18 cellular contexts compared by ENCODE assay signal in the genomic region with DNA sequence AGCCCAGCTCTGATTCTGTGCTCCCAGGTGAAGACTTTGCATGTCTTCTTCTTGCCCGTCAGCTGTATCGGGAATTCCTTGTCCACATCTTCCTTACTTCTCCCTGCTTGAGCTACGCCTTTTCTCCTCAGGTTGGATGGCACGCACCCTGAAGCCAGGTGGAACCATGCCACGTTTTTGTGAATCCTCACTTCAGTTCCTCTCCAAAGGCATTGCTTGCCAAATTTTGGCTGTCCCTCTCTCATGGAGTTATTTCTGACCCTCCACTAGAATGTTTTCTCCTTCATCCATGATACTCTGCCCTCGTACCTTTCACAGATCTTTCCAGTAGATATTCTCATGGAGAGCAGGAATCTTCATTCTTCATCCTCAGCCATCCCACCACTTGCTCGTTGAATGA. TPM values are rescaled to one million over a fixed set of nuclear protein-coding genes. Genes with fewer than 3 reads are reported as not detected.
A peak's percentile ranks its signal among the peaks of the same experiment; 100 is the strongest.
DNase-seq lines count a peak whose midpoint lies in the region; ATAC-seq, FAIRE-seq and TF ChIP-seq lines count a peak whose summit lies in the region.
"Had no signal": no experiment of that assay in that cellular context is flagged by ENCODE, and none has a peak within 500 bp of the region (broad histone marks: within the 10 kb centered on the region; RNA-seq: fewer than 3 reads in every experiment).

No MANE protein-coding gene starts in this region.

- no peak overlapping the region for H3K4ac ChIP-seq in H9 (ENCODE audit: low read depth, low read length)
- H3K4ac ChIP-seq in mesenchymal stem cell (ENCODE audit: low read depth in 1 of 2, low read length in 2 of 2) = no peak overlapping the region

- no peak overlapping the region for H3K9ac ChIP-seq in H9 (ENCODE audit: extremely low read depth, insufficient read length, low read length)
- H3K9ac ChIP-seq in keratinocyte (ENCODE audit: control insufficient read depth, extremely low read depth, insufficient read depth, low read length) = no peak overlapping the region
- no peak overlapping the region for H3K9ac ChIP-seq in mesenchymal stem cell (ENCODE audit: low read length)

- peak overlapping the region; percentile 57 for H3K27ac Mint-ChIP-seq in MCF 10A (ENCODE audit: low read depth, unreplicated experiment)
- peak overlapping the region in 1 of 3 experiments; percentile 10; a peak in 1 of 7 replicates for H3K27ac Mint-ChIP-seq in H9
- H3K27ac Mint-ChIP-seq: B cell; CD4-positive, alpha-beta T cell had no signal

- no peak overlapping the region for H3K4me3 ChIP-seq in breast epithelium
- H3K4me3 ChIP-seq in keratinocyte (ENCODE audit: control insufficient read depth in 2 of 3, extremely low read depth in 1 of 3, insufficient read depth in 2 of 3, low read depth in 1 of 3, low read length in 3 of 3) = no peak overlapping the region
- H3K4me3 ChIP-seq in mesenchymal stem cell (ENCODE audit: insufficient read depth in 1 of 2, low read depth in 1 of 2, low read length in 2 of 2) = no peak overlapping the region
- H3K4me3 ChIP-seq: HAP-1 had no signal

- H4K5ac ChIP-seq in H9 (ENCODE audit: insufficient read length, low read depth, low read length) = no peak overlapping the region

- H4K8ac ChIP-seq in H9 (replicated peaks; ENCODE audit: insufficient read length, low read depth, low read length) = no peak overlapping the region
- H4K8ac ChIP-seq in mesenchymal stem cell (ENCODE audit: low read length) = no peak overlapping the region

- no peak overlapping the region for H3K56ac ChIP-seq in H9 (ENCODE audit: insufficient read length, low read depth, low read length)

- H3K79me2 ChIP-seq in H9 (ENCODE audit: insufficient read depth, low read length) (no peaks in the 10 kb centered on the region), keratinocyte (ENCODE audit: control insufficient read depth, insufficient read depth, low read length) (peaks cover 11% of the 10 kb centered on the region)

- no peak for ATAC-seq in HG03378 (IDR thresholded peaks at IDR 0.05; ENCODE audit: unreplicated experiment)

- no peak for TF ChIP-seq CTCF in MCF 10A (IDR thresholded peaks at IDR 0.05; ENCODE audit: unreplicated experiment)
- TF ChIP-seq CTCF in breast epithelium (IDR thresholded peaks at IDR 0.05) = no peak
- no peak for TF ChIP-seq CTCF in D721Med (IDR thresholded peaks at IDR 0.05; ENCODE audit: insufficient read depth, missing control alignments)
- no peak for TF ChIP-seq CTCF in H9 (conservative IDR thresholded peaks at IDR 0.05)
- TF ChIP-seq CTCF in keratinocyte (optimal IDR thresholded peaks at IDR 0.05 in 1 of 3, IDR thresholded peaks at IDR 0.05 in 1 of 3, conservative IDR thresholded peaks at IDR 0.05 in 1 of 3; ENCODE audit: extremely low read depth in 1 of 3, insufficient read depth in 2 of 3, low read length in 3 of 3) = no peak

- no peak overlapping the region for H2BK120ac ChIP-seq in H9 (ENCODE audit: low read depth, low read length, poor library complexity, severe bottlenecking)
- no peak overlapping the region for H2BK120ac ChIP-seq in mesenchymal stem cell (ENCODE audit: low read depth, low read length)

- H3K27me3 ChIP-seq in breast epithelium (no peaks in the 10 kb centered on the region), H9 (ENCODE audit: insufficient read depth, low read length) (no peaks in the 10 kb centered on the region), keratinocyte (ENCODE audit: control insufficient read depth, extremely low read depth, insufficient read depth, low read length) (no peaks in the 10 kb centered on the region), mesenchymal stem cell (ENCODE audit: control insufficient read depth in 1 of 2, insufficient read depth in 1 of 2, low read length in 2 of 2) (no peaks in the 10 kb centered on the region)

- H3K18ac ChIP-seq in H9 (ENCODE audit: insufficient read length, low read depth, low read length) = peak overlapping the region; percentile 5
- H3K18ac ChIP-seq in mesenchymal stem cell (ENCODE audit: low read depth in 1 of 2, low read length in 2 of 2) = no peak overlapping the region

- CTCF ChIA-PET in MCF 10A (lab: Yijun Ruan, JAX) = interaction anchor here (0.9 to 1.7 kb wide), 3 partner anchors 16 to 412 kb away, joined by 3 to 5 read pairs (median 4); no protein-coding TSS in a partner anchor

- H3T11ph ChIP-seq in H9 (ENCODE audit: low read length) = no peak overlapping the region

- intact Hi-C loops in MCF 10A (cut with micrococcal nuclease) (no loop called here), breast epithelium (cut with DNase I; ENCODE audit: low total_unique reads) (no loop called here)

- dilution Hi-C loops in keratinocyte (cut with MboI; ENCODE audit: extremely low pct_ligation_motif_present, low sequenced_read_pairs) = no loop called here

- H3K4me2 ChIP-seq in H9 (ENCODE audit: insufficient read depth, insufficient read length, low read length) (no peak overlapping the region), keratinocyte (ENCODE audit: control insufficient read depth, extremely low read depth, insufficient read depth, low read depth, low read length) (no peak overlapping the region), mesenchymal stem cell (ENCODE audit: low read length, poor library complexity, severe bottlenecking) (no peak overlapping the region)

- H3K36me3 Mint-ChIP-seq in MCF 10A (ENCODE audit: insufficient read depth, unreplicated experiment) (peaks cover 47% of the 10 kb centered on the region), H9 (ENCODE audit: insufficient read depth in 1 of 3, low read depth in 3 of 3) (peaks cover 4 to 30% (median 11%) of the 10 kb centered on the region in 3 experiments; a peak in 5 of 7 replicates)

- H3K9me3 ChIP-seq in breast epithelium (no peaks in the 10 kb centered on the region), H9 (ENCODE audit: control insufficient read depth, low read depth, low read length) (no peaks in the 10 kb centered on the region), keratinocyte (ENCODE audit: control insufficient read depth, low read depth, low read length) (no peaks in the 10 kb centered on the region), mesenchymal stem cell (ENCODE audit: control insufficient read depth, low read length) (no peaks in the 10 kb centered on the region)
- H3K9me3 ChIP-seq: HAP-1 had no signal

- DNase-seq in MCF 10A (ENCODE audit: unreplicated experiment) (no peak), breast epithelium (ENCODE audit: low spot score in 2 of 2) (no peak), D721Med (ENCODE audit: insufficient read length, low spot score) (no peak), H9 (no peak), keratinocyte (ENCODE audit: low read depth, low spot score) (no peak), mesenchymal stem cell (no peak)
- DNase-seq: C1 segment of cervical spinal cord; Calu3; CD4-positive, alpha-beta T cell; DMS79; GOT3 had no signal

- H2AK5ac ChIP-seq in H9 (ENCODE audit: insufficient read length, low read length) (no peak overlapping the region), mesenchymal stem cell (ENCODE audit: low read length, severe bottlenecking) (no peak overlapping the region)

- no TSS peak for BruUV-seq in MCF 10A (replicated peaks; lab: Mats Ljungman, UMichigan)

- peaks cover 6% of the 10 kb centered on the region for H3K36me3 ChIP-seq in breast epithelium
- peaks cover 0 to 16% of the 10 kb centered on the region in 2 experiments for H3K36me3 ChIP-seq in keratinocyte (ENCODE audit: control insufficient read depth in 2 of 2, extremely low read depth in 1 of 2, insufficient read depth in 2 of 2, low read length in 2 of 2)
- peaks cover 11 to 74% of the 10 kb centered on the region in 2 experiments for H3K36me3 ChIP-seq in mesenchymal stem cell (ENCODE audit: control insufficient read depth in 1 of 2, insufficient read depth in 2 of 2, low read depth in 1 of 2, low read length in 2 of 2)

- no peak overlapping the region for H2BK20ac ChIP-seq in H9 (ENCODE audit: low read depth, low read length, poor library complexity, severe bottlenecking)

- no peak overlapping the region for H3K14ac ChIP-seq in H9 (ENCODE audit: insufficient read depth, low read length)
- no peak overlapping the region for H3K14ac ChIP-seq in mesenchymal stem cell (ENCODE audit: low read length in 2 of 2)

- FAIRE-seq in D721Med (lab: Jason Lieb, UNC) = peak; percentile 71
- peak; percentile 9 for FAIRE-seq in keratinocyte (lab: Jason Lieb, UNC)
- FAIRE-seq: A204.1, G401.6, GM12891 had no signal

- H3K4me1 Mint-ChIP-seq in MCF 10A (ENCODE audit: insufficient read depth, unreplicated experiment) = no peaks in the 10 kb centered on the region
- H3K4me1 Mint-ChIP-seq in H9 = peaks cover 0 to 2% of the 10 kb centered on the region in 2 experiments; a peak in 1 of 4 replicates
- H3K4me1 Mint-ChIP-seq: B cell had no signal

- H3K79me1 ChIP-seq in H9 (ENCODE audit: insufficient read depth, low read depth, low read length, poor library complexity, severe bottlenecking) (no peaks in the 10 kb centered on the region), mesenchymal stem cell (replicated peaks; ENCODE audit: low read length, poor library complexity, severe bottlenecking) (peaks cover 11% of the 10 kb centered on the region)

- no peak overlapping the region for H4K91ac ChIP-seq in H9 (ENCODE audit: insufficient read length, low read depth, low read length)
- no peak overlapping the region for H4K91ac ChIP-seq in mesenchymal stem cell (ENCODE audit: low read length)

- no peaks in the 10 kb centered on the region for H4K20me1 ChIP-seq in H9 (ENCODE audit: control insufficient read depth, insufficient read depth, insufficient read length)
- no peaks in the 10 kb centered on the region for H4K20me1 ChIP-seq in keratinocyte (ENCODE audit: control insufficient read depth, extremely low read depth, insufficient read depth, low read length)

- H2AFZ ChIP-seq in H9 (ENCODE audit: low read length) (no peak overlapping the region), keratinocyte (ENCODE audit: control insufficient read depth, low read length) (no peak overlapping the region), mesenchymal stem cell (ENCODE audit: low read depth, low read length) (no peak overlapping the region)

- no peaks in the 10 kb centered on the region for H3K27me3 Mint-ChIP-seq in MCF 10A (ENCODE audit: insufficient read depth, unreplicated experiment)
- no peaks in the 10 kb centered on the region for H3K27me3 Mint-ChIP-seq in H9 (ENCODE audit: low read depth)
- H3K27me3 Mint-ChIP-seq: B cell; CD4-positive, alpha-beta T cell had no signal

- H3K9me3 Mint-ChIP-seq in MCF 10A (ENCODE audit: unreplicated experiment) (no peaks in the 10 kb centered on the region), H9 (no peaks in the 10 kb centered on the region)
- H3K9me3 Mint-ChIP-seq: CD4-positive, alpha-beta T cell had no signal

- H3K4me3 Mint-ChIP-seq in MCF 10A (ENCODE audit: unreplicated experiment) (no peak overlapping the region), H9 (no peak overlapping the region)
- H3K4me3 Mint-ChIP-seq: B cell; CD4-positive, alpha-beta T cell had no signal

- WGBS in H9 (ENCODE audit: extremely low coverage, insufficient read length, low lambda C conversion rate) = no CpG with 5 or more reads among the region's 7 CpGs
- WGBS in mesenchymal stem cell = 96% methylated on average over 7 of the region's 7 CpGs

- H2BK12ac ChIP-seq in H9 (ENCODE audit: insufficient read length, low read depth, low read length) = no peak overlapping the region
- H2BK12ac ChIP-seq in mesenchymal stem cell (ENCODE audit: low read length in 2 of 2) = no peak overlapping the region

- TF ChIP-seq POLR2A in breast epithelium (IDR thresholded peaks at IDR 0.05) = no peak

- H2BK15ac ChIP-seq in H9 (ENCODE audit: low read depth, low read length) (no peak overlapping the region), mesenchymal stem cell (ENCODE audit: low read depth, poor library complexity, severe bottlenecking) (no peak overlapping the region)

- no peak overlapping the region for H2BK5ac ChIP-seq in H9 (ENCODE audit: insufficient read length, low read length)
- H2BK5ac ChIP-seq in mesenchymal stem cell (ENCODE audit: low read depth, low read length, poor library complexity, severe bottlenecking) = no peak overlapping the region

- no peaks in the 10 kb centered on the region for H3K9me1 ChIP-seq in keratinocyte (ENCODE audit: control insufficient read depth, extremely low read depth, insufficient read depth, low read length)

- no peaks in the 10 kb centered on the region for H3K23me2 ChIP-seq in H9 (ENCODE audit: insufficient read length, low read depth, low read length, poor library complexity, severe bottlenecking)

- no peaks in the 10 kb centered on the region for H3K4me1 ChIP-seq in breast epithelium
- no peaks in the 10 kb centered on the region for H3K4me1 ChIP-seq in H9 (ENCODE audit: insufficient read depth, low read length)
- H3K4me1 ChIP-seq in keratinocyte (ENCODE audit: control insufficient read depth, extremely low read depth, insufficient read depth, low read length) = peaks cover 13% of the 10 kb centered on the region
- H3K4me1 ChIP-seq in mesenchymal stem cell (ENCODE audit: control insufficient read depth, insufficient read depth, low read depth, low read length) = peaks cover 3% of the 10 kb centered on the region
- H3K4me1 ChIP-seq: HAP-1 had no signal

- H3K27ac ChIP-seq in breast epithelium (no peak overlapping the region), H9 (ENCODE audit: insufficient read length, low read depth, low read length) (no peak overlapping the region), keratinocyte (ENCODE audit: control insufficient read depth, insufficient read depth, low read length) (no peak overlapping the region), mesenchymal stem cell (ENCODE audit: low read length, poor library complexity, severe bottlenecking) (no peak overlapping the region)
- H3K27ac ChIP-seq: HL-60 had no signal

- H3K23ac ChIP-seq in H9 (ENCODE audit: insufficient read length, low read depth, low read length) (no peak overlapping the region), mesenchymal stem cell (ENCODE audit: low read length in 2 of 2) (no peak overlapping the region)

- POLR2A ChIA-PET in MCF 10A (lab: Yijun Ruan, JAX) = interaction anchor here (0.7 to 1.2 kb wide), 3 partner anchors 13 to 250 kb away, joined by 3 read pairs; no protein-coding TSS in a partner anchor

RNA-seq across cellular contexts. Expression of a gene that starts 20.2 kb away (rescaled TPM):
- total RNA-seq in MCF 10A (2022) (14.6 and 15.0 TPM in 2 replicates), breast epithelium (10 to 100 TPM; 24.3 to 36.3 (median 26.2) TPM), H9 (2021) (12.1 and 12.4 TPM in 2 replicates)
- polyA plus RNA-seq in keratinocyte = 12.9 to 15.3 TPM (median 14.1 TPM) in 3 replicates
- 21.1 TPM for polyA plus RNA-seq in keratinocyte (2011; ENCODE audit: low read depth)
- polyA plus RNA-seq in keratinocyte (2011; cell fraction: cytosol; rRNA removed) = 7.0 and 11.5 TPM in 2 replicates
- 23.1 and 23.7 TPM in 2 replicates for polyA plus RNA-seq in keratinocyte (2011; cell fraction: nucleus; rRNA removed)
- polyA plus RNA-seq in keratinocyte (2012; ENCODE audit: low replicate concordance) = 9.5 and 9.9 TPM in 2 replicates
- polyA minus RNA-seq in keratinocyte = 32.2 to 38.2 TPM (median 32.3 TPM) in 3 replicates
- 12.7 TPM for polyA minus RNA-seq in keratinocyte (2011; cell fraction: cytosol; rRNA and poly(A)+ RNA removed)
- 19.5 and 36.0 TPM in 2 replicates for polyA minus RNA-seq in keratinocyte (2011; cell fraction: nucleus; rRNA and poly(A)+ RNA removed)
- 4.7 TPM for polyA plus RNA-seq in mesenchymal stem cell (2013, experiment 1 of 2)
- 4.8 TPM for polyA plus RNA-seq in mesenchymal stem cell (2013, experiment 2 of 2)
